18 cellular contexts compared by ENCODE assay signal in genomic region chr10:124955872-124956271, GRCh38.
"Had no signal": no experiment of that assay in that cellular context is flagged by ENCODE, and none has a peak within 500 bp of the region (broad histone marks: within the 10 kb centered on the region; RNA-seq: fewer than 3 reads in every experiment).

No MANE protein-coding gene starts in this region.

- DNase-seq: activated CD4-positive, alpha-beta memory T cell treated with anti-CD3 and anti-CD28 coated beads, Interleukin-2, amount 10 ng/mL, durations not matched to agents 7 days and 5 days; activated CD4-positive, alpha-beta T cell treated with anti-CD3 and anti-CD28 coated beads for 4 hours; activated naive CD4-positive, alpha-beta T cell; activated naive CD8-positive, alpha-beta T cell treated with anti-CD3 and anti-CD28 coated beads, Interleukin-2, amount 10 ng/mL, durations not matched to agents 7 days and 5 days; anterior cingulate cortex; cerebellar nuclear complex; effector CD8-positive, alpha-beta T cell; naive B cell; retina; stimulated activated CD4-positive, alpha-beta T cell treated with anti-CD3 and anti-CD28 coated beads, Interleukin-2, amount 100 ng/mL, for 48 hours; stimulated activated naive B cell treated with anti-CD40 and anti-IgM and Interleukin-4, amounts not matched to agents 10 μg/mL and 1 μg/mL and 100 μg/mL, for 72 hours; substantia nigra; WERI-Rb-1 had no signal

- H3K27me3 ChIP-seq: gastroesophageal sphincter, tibial nerve had no signal

- H3K9ac ChIP-seq: parathyroid adenoma had no signal

- H3K4me3 Mint-ChIP-seq: activated CD4-positive, alpha-beta memory T cell treated with anti-CD3 and anti-CD28 coated beads, Interleukin-2, amount 10 ng/mL, durations not matched to agents 7 days and 5 days; activated naive CD8-positive, alpha-beta T cell treated with anti-CD3 and anti-CD28 coated beads, Interleukin-2, amount 10 ng/mL, durations not matched to agents 7 days and 5 days; stimulated activated naive B cell treated with anti-CD40 and anti-IgM and Interleukin-4, amounts not matched to agents 10 μg/mL and 1 μg/mL and 100 μg/mL, for 72 hours; T-helper 1 cell treated with Interleukin-12 subunit alpha and Interleukin-12 subunit beta and Interleukin-4 antibody, amounts not matched to agents 30 μg/mL and 1 μg/mL, for 36 hours had no signal

- ATAC-seq: gastroesophageal sphincter; stimulated activated naive B cell treated with anti-CD40 and anti-IgM and Interleukin-4, amounts not matched to agents 10 μg/mL and 1 μg/mL and 100 μg/mL, for 72 hours had no signal

- H3K4me3 ChIP-seq: gastroesophageal sphincter, lung, tibial nerve had no signal

- H3K27me3 Mint-ChIP-seq: activated CD4-positive, alpha-beta memory T cell treated with anti-CD3 and anti-CD28 coated beads, Interleukin-2, amount 10 ng/mL, durations not matched to agents 7 days and 5 days; activated naive CD8-positive, alpha-beta T cell treated with anti-CD3 and anti-CD28 coated beads, Interleukin-2, amount 10 ng/mL, durations not matched to agents 7 days and 5 days; naive B cell; stimulated activated naive B cell treated with anti-CD40 and anti-IgM and Interleukin-4, amounts not matched to agents 10 μg/mL and 1 μg/mL and 100 μg/mL, for 72 hours had no signal

- H3K36me3 ChIP-seq: gastroesophageal sphincter, tibial nerve had no signal

- H3K27ac ChIP-seq: parathyroid adenoma, tibial nerve, WERI-Rb-1 had no signal

- H2AFZ ChIP-seq: parathyroid adenoma had no signal

- H3K9me3 ChIP-seq: gastroesophageal sphincter, tibial nerve had no signal

- H3K9me3 Mint-ChIP-seq: activated CD4-positive, alpha-beta memory T cell treated with anti-CD3 and anti-CD28 coated beads, Interleukin-2, amount 10 ng/mL, durations not matched to agents 7 days and 5 days; activated naive CD8-positive, alpha-beta T cell treated with anti-CD3 and anti-CD28 coated beads, Interleukin-2, amount 10 ng/mL, durations not matched to agents 7 days and 5 days; naive B cell; stimulated activated naive B cell treated with anti-CD40 and anti-IgM and Interleukin-4, amounts not matched to agents 10 μg/mL and 1 μg/mL and 100 μg/mL, for 72 hours; T-helper 1 cell treated with Interleukin-12 subunit alpha and Interleukin-12 subunit beta and Interleukin-4 antibody, amounts not matched to agents 30 μg/mL and 1 μg/mL, for 36 hours had no signal

- H3K27ac Mint-ChIP-seq: activated CD4-positive, alpha-beta memory T cell treated with anti-CD3 and anti-CD28 coated beads, Interleukin-2, amount 10 ng/mL, durations not matched to agents 7 days and 5 days; activated naive CD8-positive, alpha-beta T cell treated with anti-CD3 and anti-CD28 coated beads, Interleukin-2, amount 10 ng/mL, durations not matched to agents 7 days and 5 days; stimulated activated naive B cell treated with anti-CD40 and anti-IgM and Interleukin-4, amounts not matched to agents 10 μg/mL and 1 μg/mL and 100 μg/mL, for 72 hours; T-helper 1 cell treated with Interleukin-12 subunit alpha and Interleukin-12 subunit beta and Interleukin-4 antibody, amounts not matched to agents 30 μg/mL and 1 μg/mL, for 36 hours had no signal

- H3K4me1 ChIP-seq: parathyroid adenoma had no signal
